In genomic region chr9:130287736-130288135, GRCh38 we compare ENCODE assay signal across 1 cellular context.
A peak's percentile ranks its signal among the peaks of the same experiment; 100 is the strongest.
TF ChIP-seq lines count a peak whose summit lies in the region.

No MANE protein-coding gene starts in this region.

TF ChIP-seq in HEK293, 187 proteins besides CTCF, POLR2A, EP300 and RAD21 (continued from another document and continues in another):
- TF ChIP-seq ZSCAN18 (tag by site-specific recombination; IDR thresholded peaks at IDR 0.05), result no peak
- no peak for TF ChIP-seq ZNF138 (tag by site-specific recombination; IDR thresholded peaks at IDR 0.05; ENCODE audit: borderline replicate concordance)
- TF ChIP-seq YY1 (tag by site-specific recombination; IDR thresholded peaks at IDR 0.05), result peak; percentile 58; the same call in 1 of the 2 replicates
- no peak for TF ChIP-seq ZNF157 (tag by site-specific recombination; IDR thresholded peaks at IDR 0.05)
- TF ChIP-seq ZNF24 (tag by site-specific recombination; IDR thresholded peaks at IDR 0.05), result 0 out of 2 replicates have a peak, but pooled peaks have one; percentile 26
- no peak for TF ChIP-seq ZBTB21 (tag by site-specific recombination; IDR thresholded peaks at IDR 0.05)
- no peak for TF ChIP-seq PRDM1 (tag by site-specific recombination; IDR thresholded peaks at IDR 0.05)
- TF ChIP-seq BCL6B (tag by site-specific recombination; IDR thresholded peaks at IDR 0.05), result no peak
- TF ChIP-seq OVOL3 (tag by site-specific recombination; IDR thresholded peaks at IDR 0.05), result 0 out of 2 replicates have a peak, but pooled peaks have one; percentile 72
- 0 out of 2 replicates have a peak, but pooled peaks have one; percentile 26 for TF ChIP-seq ZNF692 (tag by site-specific recombination; IDR thresholded peaks at IDR 0.05)
- no peak for TF ChIP-seq ZNF266 (tag by site-specific recombination; IDR thresholded peaks at IDR 0.05; ENCODE audit: low read depth)
- TF ChIP-seq PBX3 (CRISPR knock-in tag; IDR thresholded peaks at IDR 0.05), result no peak
- TF ChIP-seq ZNF610 (tag by site-specific recombination; IDR thresholded peaks at IDR 0.05; ENCODE audit: borderline replicate concordance), result peak; percentile 81; the same call in 1 of the 2 replicates
- no peak for TF ChIP-seq ZNF133 (tag by site-specific recombination; IDR thresholded peaks at IDR 0.05)
- no peak for TF ChIP-seq ZNF791 (tag by site-specific recombination; IDR thresholded peaks at IDR 0.05)
- no peak for TF ChIP-seq KLF9 (tag by site-specific recombination; IDR thresholded peaks at IDR 0.05; ENCODE audit: low read depth)
- no peak; the same call in 1 of the 2 replicates for TF ChIP-seq ZBTB10 (tag by site-specific recombination; IDR thresholded peaks at IDR 0.05)
- peak; percentile 95 for TF ChIP-seq PRDM6 (tag by site-specific recombination; IDR thresholded peaks at IDR 0.05)
- TF ChIP-seq GLI4 (tag by site-specific recombination; IDR thresholded peaks at IDR 0.05), result no peak
- TF ChIP-seq ZSCAN23 (tag by site-specific recombination; IDR thresholded peaks at IDR 0.05), result no peak
- TF ChIP-seq ZNF571 (tag by site-specific recombination; IDR thresholded peaks at IDR 0.05), result no peak
- peak; percentile 15; the same call in 1 of the 2 replicates for TF ChIP-seq ZFP69B (tag by site-specific recombination; IDR thresholded peaks at IDR 0.05)
- TF ChIP-seq ZNF239 (tag by site-specific recombination; IDR thresholded peaks at IDR 0.05), result no peak
- TF ChIP-seq ZFHX2 (tag by site-specific recombination; conservative IDR thresholded peaks at IDR 0.05), result no peak; the same call in 1 of the 2 replicates
- no peak for TF ChIP-seq ZSCAN5A (tag by site-specific recombination; IDR thresholded peaks at IDR 0.05)
- no peak for TF ChIP-seq ZNF549 (tag by site-specific recombination; IDR thresholded peaks at IDR 0.05)
- no peak for TF ChIP-seq ZNF433 (tag by site-specific recombination; IDR thresholded peaks at IDR 0.05; ENCODE audit: low read depth)
- TF ChIP-seq SP7 (tag by site-specific recombination; IDR thresholded peaks at IDR 0.05), result peak; percentile 62; the same call in 1 of the 2 replicates
- no peak for TF ChIP-seq ZNF362 (tag by site-specific recombination; IDR thresholded peaks at IDR 0.05)
- TF ChIP-seq ZNF132 (tag by site-specific recombination; IDR thresholded peaks at IDR 0.05; ENCODE audit: borderline replicate concordance), result no peak
- TF ChIP-seq ZNF2 (tag by site-specific recombination; IDR thresholded peaks at IDR 0.05), result 0 out of 2 replicates have a peak, but pooled peaks have one; percentile 14
- no peak; the same call in none of the 2 replicates for TF ChIP-seq PRDM10 (tag by site-specific recombination; IDR thresholded peaks at IDR 0.05)
- TF ChIP-seq ZNF221 (tag by site-specific recombination; IDR thresholded peaks at IDR 0.05; ENCODE audit: borderline replicate concordance), result no peak
- no peak for TF ChIP-seq ZSCAN4 (tag by site-specific recombination; IDR thresholded peaks at IDR 0.05)
- TF ChIP-seq ZNF394 (tag by site-specific recombination; IDR thresholded peaks at IDR 0.05; ENCODE audit: borderline replicate concordance), result no peak
- TF ChIP-seq ZNF76 (tag by site-specific recombination; IDR thresholded peaks at IDR 0.05; ENCODE audit: borderline replicate concordance, low read depth), result no peak
- TF ChIP-seq KLF16 (tag by site-specific recombination; IDR thresholded peaks at IDR 0.05), result 0 out of 2 replicates have a peak, but pooled peaks have one; percentile 39
- no peak for TF ChIP-seq ZNF510 (tag by site-specific recombination; IDR thresholded peaks at IDR 0.05; ENCODE audit: insufficient replicate concordance)
- no peak for TF ChIP-seq ZNF776 (tag by site-specific recombination; IDR thresholded peaks at IDR 0.05; ENCODE audit: borderline replicate concordance)
- no peak for TF ChIP-seq ZNF146 (tag by site-specific recombination; IDR thresholded peaks at IDR 0.05)
- TF ChIP-seq ZNF155 (tag by site-specific recombination; IDR thresholded peaks at IDR 0.05), result no peak
- TF ChIP-seq SALL2 (tag by site-specific recombination; IDR thresholded peaks at IDR 0.05; ENCODE audit: borderline replicate concordance), result no peak
- TF ChIP-seq ZNF324 (tag by site-specific recombination; IDR thresholded peaks at IDR 0.05), result peak; percentile 81
- no peak for TF ChIP-seq ZNF248 (tag by site-specific recombination; IDR thresholded peaks at IDR 0.05)
- peak; percentile 98 for TF ChIP-seq KLF17 (tag by site-specific recombination; IDR thresholded peaks at IDR 0.05)
